ENCODE assay signal across 34 cellular contexts in genomic region chr19:54273811-54274210, GRCh38. TPM values are rescaled to one million over a fixed set of nuclear protein-coding genes. Genes with fewer than 3 reads are reported as not detected.
"Had no signal": no experiment of that assay in that cellular context is flagged by ENCODE, and none has a peak within 500 bp of the region (broad histone marks: within the 10 kb centered on the region; RNA-seq: fewer than 3 reads in every experiment).

No MANE protein-coding gene starts in this region.

- H3K27me3 ChIP-seq: body of pancreas, foreskin keratinocyte, gastrocnemius medialis had no signal

- H3K4me1 ChIP-seq: adrenal gland, body of pancreas, foreskin keratinocyte, gastrocnemius medialis had no signal

- H3K36me3 Mint-ChIP-seq: activated naive CD4-positive, alpha-beta T cell treated with anti-CD3 and anti-CD28 coated beads, Interleukin-2, amount 50 U/mL, for 24 hours; activated naive CD8-positive, alpha-beta T cell treated with anti-CD3 and anti-CD28 coated beads for 36 hours had no signal

- H3K9me3 Mint-ChIP-seq: activated B cell treated with CpG ODN at 0.5 μM for 24 hours; activated CD8-positive, alpha-beta T cell treated with anti-CD3 and anti-CD28 coated beads for 36 hours; activated naive CD4-positive, alpha-beta T cell treated with anti-CD3 and anti-CD28 coated beads for 36 hours; activated naive CD4-positive, alpha-beta T cell treated with anti-CD3 and anti-CD28 coated beads, Interleukin-2, amount 50 U/mL, for 24 hours; activated naive CD8-positive, alpha-beta T cell treated with anti-CD3 and anti-CD28 coated beads for 36 hours; activated naive CD8-positive, alpha-beta T cell treated with anti-CD3 and anti-CD28 coated beads, Interleukin-2, amount 50 U/mL, for 24 hours; activated T-helper 2 cell treated with anti-CD3 and anti-CD28 coated beads, Interferon-gamma antibody, Interleukin-2, Interleukin-4, amounts not matched to agents 10 μg/mL and 5 μg/mL and 100 μg/mL, durations not matched to agents 14 hours and 24 hours and 36 hours; T-helper 2 cell treated with Interferon-gamma antibody and Interleukin-4, amounts not matched to agents 5 μg/mL and 100 μg/mL, for 36 hours had no signal

- H3K27ac Mint-ChIP-seq: activated B cell treated with CpG ODN at 0.5 μM for 24 hours; activated CD8-positive, alpha-beta T cell treated with anti-CD3 and anti-CD28 coated beads for 36 hours; activated naive CD4-positive, alpha-beta T cell treated with anti-CD3 and anti-CD28 coated beads for 36 hours; activated naive CD4-positive, alpha-beta T cell treated with anti-CD3 and anti-CD28 coated beads, Interleukin-2, amount 50 U/mL, for 24 hours; activated naive CD8-positive, alpha-beta T cell treated with anti-CD3 and anti-CD28 coated beads for 36 hours; activated naive CD8-positive, alpha-beta T cell treated with anti-CD3 and anti-CD28 coated beads, Interleukin-2, amount 50 U/mL, for 24 hours; activated T-helper 2 cell treated with anti-CD3 and anti-CD28 coated beads, Interferon-gamma antibody, Interleukin-2, Interleukin-4, amounts not matched to agents 10 μg/mL and 5 μg/mL and 100 μg/mL, durations not matched to agents 14 hours and 24 hours and 36 hours; T-helper 17 cell; T-helper 2 cell treated with Interferon-gamma antibody and Interleukin-4, amounts not matched to agents 5 μg/mL and 100 μg/mL, for 36 hours had no signal

- ATAC-seq: activated CD4-positive, CD25-positive, alpha-beta regulatory T cell treated with anti-CD3 and anti-CD28 coated beads, Interleukin-2, amount 50 U/mL, for 24 hours; activated CD8-positive, alpha-beta T cell treated with anti-CD3 and anti-CD28 coated beads for 36 hours; activated naive CD8-positive, alpha-beta T cell treated with anti-CD3 and anti-CD28 coated beads, Interleukin-2, amount 50 U/mL, for 24 hours; body of pancreas; foreskin keratinocyte; gastrocnemius medialis; heart right ventricle; T-helper 17 cell had no signal

- H3K9me3 ChIP-seq: adrenal gland, body of pancreas, gastrocnemius medialis, heart right ventricle had no signal

- H3K36me3 ChIP-seq: adrenal gland, gastrocnemius medialis, WERI-Rb-1 had no signal

- DNase-seq: activated B cell treated with CpG ODN at 0.5 μM for 24 hours; activated CD4-positive, alpha-beta T cell treated with anti-CD3 and anti-CD28 coated beads for 48 hours; activated CD4-positive, alpha-beta T cell treated with anti-CD3 and anti-CD28 coated beads, Interleukin-2, amount 50 U/mL, for 1 hour; activated CD4-positive, alpha-beta T cell treated with anti-CD3 and anti-CD28 coated beads, Interleukin-2, amount 50 U/mL, for 48 hours; activated CD8-positive, alpha-beta memory T cell treated with anti-CD3 and anti-CD28 coated beads for 24 hours; activated CD8-positive, alpha-beta memory T cell treated with anti-CD3 and anti-CD28 coated beads, Interleukin-2, amount 50 U/mL, for 4 hours; activated CD8-positive, alpha-beta T cell treated with anti-CD3 and anti-CD28 coated beads for 36 hours; activated effector memory CD4-positive, alpha-beta T cell treated with anti-CD3 and anti-CD28 coated beads, Interleukin-2, amount 50 U/mL, for 16 hours; activated naive CD4-positive, alpha-beta T cell treated with anti-CD3 and anti-CD28 coated beads for 36 hours; activated naive CD8-positive, alpha-beta T cell treated with anti-CD3 and anti-CD28 coated beads for 36 hours; activated naive CD8-positive, alpha-beta T cell treated with anti-CD3 and anti-CD28 coated beads, Interleukin-2, amount 50 U/mL, for 24 hours; activated T-cell treated with anti-CD3 and anti-CD28 coated beads for 4 hours; amygdala; aorta; body of pancreas; caudate nucleus; cortex of kidney; effector CD8-positive, alpha-beta T cell; foreskin keratinocyte; gastrocnemius medialis; heart right ventricle; T-helper 1 cell; T-helper 17 cell; T1000; WERI-Rb-1 had no signal

- H3K4me3 ChIP-seq: adrenal gland, body of pancreas, gastrocnemius medialis, heart right ventricle had no signal

- H3K4me3 Mint-ChIP-seq: activated B cell treated with CpG ODN at 0.5 μM for 24 hours; activated CD8-positive, alpha-beta T cell treated with anti-CD3 and anti-CD28 coated beads for 36 hours; activated naive CD4-positive, alpha-beta T cell treated with anti-CD3 and anti-CD28 coated beads for 36 hours; activated naive CD4-positive, alpha-beta T cell treated with anti-CD3 and anti-CD28 coated beads, Interleukin-2, amount 50 U/mL, for 24 hours; activated naive CD8-positive, alpha-beta T cell treated with anti-CD3 and anti-CD28 coated beads for 36 hours; activated naive CD8-positive, alpha-beta T cell treated with anti-CD3 and anti-CD28 coated beads, Interleukin-2, amount 50 U/mL, for 24 hours; T-helper 17 cell; T-helper 2 cell treated with Interferon-gamma antibody and Interleukin-4, amounts not matched to agents 5 μg/mL and 100 μg/mL, for 36 hours had no signal

- H3K27ac ChIP-seq: adrenal gland, body of pancreas, epithelial cell of prostate, foreskin keratinocyte, gastrocnemius medialis, heart right ventricle, WERI-Rb-1 had no signal

- H3K4me1 Mint-ChIP-seq: activated naive CD4-positive, alpha-beta T cell treated with anti-CD3 and anti-CD28 coated beads, Interleukin-2, amount 50 U/mL, for 24 hours; activated naive CD8-positive, alpha-beta T cell treated with anti-CD3 and anti-CD28 coated beads for 36 hours; activated naive CD8-positive, alpha-beta T cell treated with anti-CD3 and anti-CD28 coated beads, Interleukin-2, amount 50 U/mL, for 24 hours had no signal

RNA-seq across cellular contexts. Expression of gene LILRB2, which starts 7.1 kb away (rescaled TPM):
- total RNA-seq: activated CD8-positive, alpha-beta T cell treated with anti-CD3 and anti-CD28 coated beads for 36 hours; activated naive CD4-positive, alpha-beta T cell treated with anti-CD3 and anti-CD28 coated beads for 36 hours; activated naive CD8-positive, alpha-beta T cell treated with anti-CD3 and anti-CD28 coated beads for 36 hours; activated T-helper 2 cell treated with anti-CD3 and anti-CD28 coated beads, Interferon-gamma antibody, Interleukin-2, Interleukin-4, amounts not matched to agents 10 μg/mL and 5 μg/mL and 100 μg/mL, durations not matched to agents 14 hours and 24 hours and 36 hours; chondrocyte; dermis microvascular lymphatic vessel endothelial cell; endothelial cell of umbilical vein; foreskin keratinocyte had no signal
- polyA plus RNA-seq: endothelial cell of umbilical vein, foreskin keratinocyte had no signal

RNA-seq across cellular contexts. Expression of gene LILRB5, which starts 16.7 kb away (rescaled TPM):
- total RNA-seq: activated CD8-positive, alpha-beta T cell treated with anti-CD3 and anti-CD28 coated beads for 36 hours; activated naive CD4-positive, alpha-beta T cell treated with anti-CD3 and anti-CD28 coated beads for 36 hours; activated naive CD8-positive, alpha-beta T cell treated with anti-CD3 and anti-CD28 coated beads for 36 hours; chondrocyte; dermis microvascular lymphatic vessel endothelial cell; endothelial cell of umbilical vein; foreskin keratinocyte had no signal
- polyA plus RNA-seq: endothelial cell of umbilical vein, foreskin keratinocyte had no signal

RNA-seq across cellular contexts. Expression of gene LILRA6, which starts 31.2 kb away (rescaled TPM):
- total RNA-seq: activated B cell treated with CpG ODN at 0.5 μM for 24 hours; activated CD8-positive, alpha-beta T cell treated with anti-CD3 and anti-CD28 coated beads for 36 hours; activated naive CD4-positive, alpha-beta T cell treated with anti-CD3 and anti-CD28 coated beads for 36 hours; activated naive CD8-positive, alpha-beta T cell treated with anti-CD3 and anti-CD28 coated beads for 36 hours; activated T-helper 2 cell treated with anti-CD3 and anti-CD28 coated beads, Interferon-gamma antibody, Interleukin-2, Interleukin-4, amounts not matched to agents 10 μg/mL and 5 μg/mL and 100 μg/mL, durations not matched to agents 14 hours and 24 hours and 36 hours; body of pancreas; chondrocyte; dermis microvascular lymphatic vessel endothelial cell; endothelial cell of umbilical vein; foreskin keratinocyte had no signal
- polyA plus RNA-seq: endothelial cell of umbilical vein, foreskin keratinocyte had no signal

RNA-seq across cellular contexts. Expression of gene LILRA5, which starts 39.2 kb away (rescaled TPM):
- total RNA-seq: activated CD8-positive, alpha-beta T cell treated with anti-CD3 and anti-CD28 coated beads for 36 hours; activated naive CD4-positive, alpha-beta T cell treated with anti-CD3 and anti-CD28 coated beads for 36 hours; activated naive CD8-positive, alpha-beta T cell treated with anti-CD3 and anti-CD28 coated beads for 36 hours; activated T-helper 2 cell treated with anti-CD3 and anti-CD28 coated beads, Interferon-gamma antibody, Interleukin-2, Interleukin-4, amounts not matched to agents 10 μg/mL and 5 μg/mL and 100 μg/mL, durations not matched to agents 14 hours and 24 hours and 36 hours; chondrocyte; dermis microvascular lymphatic vessel endothelial cell; endothelial cell of umbilical vein; foreskin keratinocyte had no signal
- polyA plus RNA-seq: endothelial cell of umbilical vein, foreskin keratinocyte had no signal

RNA-seq across cellular contexts. Expression of gene LILRB3, which starts 51.0 kb away (rescaled TPM):
- total RNA-seq: activated CD8-positive, alpha-beta T cell treated with anti-CD3 and anti-CD28 coated beads for 36 hours; activated naive CD4-positive, alpha-beta T cell treated with anti-CD3 and anti-CD28 coated beads for 36 hours; activated naive CD8-positive, alpha-beta T cell treated with anti-CD3 and anti-CD28 coated beads for 36 hours; chondrocyte; dermis microvascular lymphatic vessel endothelial cell; endothelial cell of umbilical vein; foreskin keratinocyte had no signal
- polyA plus RNA-seq: endothelial cell of umbilical vein had no signal
